ENCODE assay signal across 7 cellular contexts in the genomic region with DNA sequence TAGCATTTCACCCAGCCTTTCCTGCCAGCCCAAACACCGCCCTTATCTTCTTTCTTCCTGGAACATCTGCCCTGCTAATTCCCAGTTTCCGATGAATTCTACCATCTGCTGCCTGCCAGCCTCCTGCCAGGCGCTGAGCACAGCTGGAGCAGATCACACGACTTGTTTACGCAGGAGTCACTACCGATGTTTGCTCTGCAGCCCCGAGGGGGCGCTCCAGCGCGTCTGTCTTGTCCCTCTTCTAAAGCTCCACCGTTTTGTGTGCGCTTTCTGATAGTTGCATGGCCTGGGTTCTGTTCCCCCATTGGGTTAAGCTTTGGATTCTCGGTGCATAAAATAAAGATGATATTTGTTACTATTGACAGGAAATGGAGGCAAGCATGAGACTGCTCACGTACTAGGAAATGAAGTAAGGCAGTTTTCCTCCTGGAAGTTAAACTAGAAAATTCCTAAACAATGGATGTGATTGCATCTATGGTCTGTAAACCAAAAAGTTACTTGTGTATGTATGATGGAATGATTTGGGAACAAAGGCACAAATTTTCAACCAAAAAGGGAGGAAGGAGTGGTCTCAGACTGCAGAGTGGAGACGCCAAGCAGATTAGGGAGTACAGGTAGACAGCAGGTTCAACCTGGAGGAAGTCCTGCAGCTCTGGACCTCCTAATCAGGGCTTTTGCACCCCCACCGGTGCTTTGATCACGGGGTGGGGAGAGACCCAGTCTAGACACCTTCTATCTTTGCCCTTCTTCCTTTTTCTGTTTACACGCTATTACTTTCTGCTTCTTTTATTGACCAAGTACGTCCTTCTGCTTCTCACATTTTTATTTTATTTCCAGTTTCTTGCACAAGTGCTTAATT. TPM values are rescaled to one million over a fixed set of nuclear protein-coding genes. Genes with fewer than 3 reads are reported as not detected.
DNase-seq lines count a peak whose midpoint lies in the region; ATAC-seq and TF ChIP-seq lines count a peak whose summit lies in the region.

No MANE protein-coding gene starts in this region.

- DNase-seq in NCI-H446 (lab: John Stamatoyannopoulos, UW), result peak; percentile 45 to 87
- DNase-seq in activated CD4-positive, alpha-beta T cell treated with anti-CD3 and anti-CD28 coated beads for 48 hours, result peak; percentile 94
- DNase-seq in choroid plexus epithelial cell (ENCODE audit: low read depth), result peak; percentile 94
- peak; percentile 87 for DNase-seq in left lobe of liver (ENCODE audit: low spot score)
- DNase-seq in stimulated activated CD4-positive, alpha-beta T cell treated with anti-CD3 and anti-CD28 coated beads, Interleukin-1b, Interleukin-23, amount 100 ng/mL, for 48 hours, result peak; percentile 89

- peak; percentile 94 for TF ChIP-seq CTCF in choroid plexus epithelial cell (conservative IDR thresholded peaks at IDR 0.05; ENCODE audit: low read depth, low read length)

- H3K4me3 ChIP-seq in choroid plexus epithelial cell (ENCODE audit: low read depth, low read length), result peak overlapping the region; percentile 29

- ATAC-seq in GM18498 (IDR thresholded peaks at IDR 0.05; ENCODE audit: unreplicated experiment), result peak; percentile 47
- peak; percentile 44 for ATAC-seq in HG03095 (IDR thresholded peaks at IDR 0.05; ENCODE audit: unreplicated experiment)
- peak; percentile 78 for ATAC-seq in left lobe of liver

RNA-seq across cellular contexts. Expression of a gene that starts 2.2 kb away (rescaled TPM):
- total RNA-seq in left lobe of liver, result 24.3 TPM

RNA-seq across cellular contexts. Expression of a gene that starts 24.4 kb away (rescaled TPM):
- total RNA-seq in left lobe of liver, result 1.3 TPM

Comparison
In these comparisons a context has a peak if more than half of its experiments do, and no peak if none do; other contexts are left out.
1. Peak in every context shown above with its lines: DNase-seq, ATAC-seq and H3K4me3 ChIP-seq.